16 cellular contexts compared by ENCODE assay signal in the genomic region with DNA sequence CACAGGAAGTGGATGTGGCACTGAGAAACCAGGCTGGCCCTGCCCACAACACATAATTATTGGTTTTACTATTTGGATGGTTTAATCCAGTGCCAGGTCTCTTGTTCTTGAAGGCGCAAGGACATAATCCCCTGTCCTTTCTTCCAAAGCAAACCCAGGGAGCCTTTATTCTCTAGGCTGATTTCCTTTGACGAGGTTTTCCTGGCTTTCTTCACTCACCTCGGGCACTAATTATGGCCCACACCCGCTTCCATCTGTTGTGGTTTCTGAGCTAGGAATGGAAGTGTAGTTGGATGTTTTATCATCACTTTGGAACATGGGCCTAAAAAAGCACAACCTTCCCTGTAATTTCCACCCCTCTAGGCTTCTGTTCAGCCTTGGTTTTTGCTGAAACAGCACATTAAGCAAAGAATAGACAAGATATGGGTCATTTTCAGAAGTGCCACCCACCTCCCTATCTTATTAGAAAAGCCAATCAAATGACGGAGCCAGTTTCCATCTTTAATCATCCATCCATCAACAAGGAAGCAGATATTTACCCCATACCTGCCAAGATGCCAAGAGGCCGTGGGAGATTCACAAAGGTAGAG.
A peak's percentile ranks its signal among the peaks of the same experiment; 100 is the strongest.
DNase-seq lines count a peak whose midpoint lies in the region; ATAC-seq and TF ChIP-seq lines count a peak whose summit lies in the region.
"Had no signal": no experiment of that assay in that cellular context is flagged by ENCODE, and none has a peak within 500 bp of the region (broad histone marks: within the 10 kb centered on the region; RNA-seq: fewer than 3 reads in every experiment).

No MANE protein-coding gene starts in this region.

- no peak for TF ChIP-seq CTCF in IMR-90 (conservative IDR thresholded peaks at IDR 0.05; ENCODE audit: low read depth, low read length)

- H2BK120ac ChIP-seq in IMR-90 (ENCODE audit: low read depth, low read length), result no peak overlapping the region

- peaks cover 12% of the 10 kb centered on the region for H3K4me1 Mint-ChIP-seq in activated CD4-positive, alpha-beta memory T cell treated with anti-CD3 and anti-CD28 coated beads, Interleukin-2, amount 10 ng/mL, durations not matched to agents 7 days and 5 days
- no peaks in the 10 kb centered on the region for H3K4me1 Mint-ChIP-seq in activated CD4-positive, alpha-beta memory T cell treated with anti-CD3 and anti-CD28 coated beads for 36 hours (ENCODE audit: low read depth)

- no peak overlapping the region for H3K27ac ChIP-seq in IMR-90 (ENCODE audit: insufficient read depth, low read length)

- H3K9me1 ChIP-seq in IMR-90 (ENCODE audit: insufficient read depth, low read length), result peaks cover 8% of the 10 kb centered on the region

- no peak overlapping the region for H3K4ac ChIP-seq in IMR-90 (ENCODE audit: low read depth, low read length)

- CTCF ChIA-PET in activated CD4-positive, alpha-beta memory T cell treated with anti-CD3 and anti-CD28 coated beads, Interleukin-2, amount 10 ng/mL, durations not matched to agents 7 days and 5 days (lab: Charles Lee), result interaction anchor here (1.0 kb wide), 1 partner anchor 12 kb away, joined by 3 read pairs; no protein-coding TSS in a partner anchor
- CTCF ChIA-PET in activated CD4-positive, alpha-beta memory T cell treated with anti-CD3 and anti-CD28 coated beads for 36 hours (lab: Charles Lee), result interaction anchor here (8.3 kb wide), 1 partner anchor 13 kb away, joined by 36 read pairs; no protein-coding TSS in a partner anchor
- CTCF ChIA-PET in IMR-90 (lab: Yijun Ruan, JAX), result no interaction called here

- H2BK20ac ChIP-seq in IMR-90 (ENCODE audit: low read depth, low read length), result peak overlapping the region; percentile 30; the same call in 1 of the 2 replicates

- WGBS in IMR-90 (ENCODE audit: extremely low coverage in 2 of 2, insufficient read length in 1 of 2), 2 experiments, result no CpG with 5 or more reads among the region's 6 CpGs

- peaks cover 15% of the 10 kb centered on the region for H3K4me1 ChIP-seq in IMR-90 (ENCODE audit: control insufficient read depth, insufficient read depth, low read length)

- H2AK9ac ChIP-seq in IMR-90 (replicated peaks; ENCODE audit: low read depth, low read length, poor library complexity), result peak overlapping the region; percentile 65

- POLR2A ChIA-PET in activated CD4-positive, alpha-beta memory T cell treated with anti-CD3 and anti-CD28 coated beads, Interleukin-2, amount 10 ng/mL, durations not matched to agents 7 days and 5 days (lab: Charles Lee), result no interaction called here
- POLR2A ChIA-PET in activated CD4-positive, alpha-beta memory T cell treated with anti-CD3 and anti-CD28 coated beads for 36 hours (lab: Charles Lee), result no interaction called here
- POLR2A ChIA-PET in IMR-90 (lab: Charles Lee; ENCODE audit: unreplicated experiment), result interaction anchor here (1.1 kb wide), 1 partner anchor 118 kb away, joined by 4 read pairs; no protein-coding TSS in a partner anchor

- no peaks in the 10 kb centered on the region for H3K36me3 ChIP-seq in IMR-90 (ENCODE audit: control insufficient read depth, insufficient read depth, low read length)

- DNase-seq in activated CD4-positive, alpha-beta memory T cell treated with anti-CD3 and anti-CD28 coated beads, Interleukin-2, amount 10 ng/mL, durations not matched to agents 7 days and 5 days, result peak; percentile 19
- DNase-seq in activated CD4-positive, alpha-beta memory T cell treated with anti-CD3 and anti-CD28 coated beads for 36 hours, result no peak
- no peak for DNase-seq in IMR-90
- DNase-seq in cerebellar cortex (ENCODE audit: low spot score), result peak; percentile 52
- DNase-seq in amygdala (lab: John Stamatoyannopoulos, UW), result no peak
- no peak for DNase-seq in activated CD4-positive, alpha-beta T cell treated with anti-CD3 and anti-CD28 coated beads for 1 hour
- DNase-seq in stimulated activated CD4-positive, alpha-beta T cell treated with anti-CD3 and anti-CD28 coated beads, Interleukin-4, amount 100 ng/mL, for 1 hour, result no peak
- DNase-seq: CD8-positive, alpha-beta memory T cell; GF-D8; H9; Kasumi-1; MM.1S; NCI-H1092; NCI-H1436 treated with DMSO at 0.1 percent for 48 hours; NCI-H748 treated with DMSO at 0.1 percent for 48 hours; SIG-M5 had no signal

- in situ Hi-C loops in IMR-90 (cut with MboI; ENCODE audit: low sequenced_read_pairs), result no loop called here

- no peaks in the 10 kb centered on the region for H3K79me1 ChIP-seq in IMR-90 (ENCODE audit: low read depth in 1 of 2, low read length in 2 of 2)

- H2AFZ ChIP-seq in IMR-90 (replicated peaks; ENCODE audit: low read length, poor library complexity), result no peak overlapping the region

- intact Hi-C loops in activated CD4-positive, alpha-beta memory T cell treated with anti-CD3 and anti-CD28 coated beads for 36 hours (cut with micrococcal nuclease), result no loop called here
- intact Hi-C loops in IMR-90 (cut with micrococcal nuclease), result no loop called here

- no peak overlapping the region for H4K8ac ChIP-seq in IMR-90 (ENCODE audit: low read depth in 2 of 2, low read length in 2 of 2)

- 0 out of 3 replicates have a peak overlapping the region, but pooled peaks have one; percentile 49 for H2BK15ac ChIP-seq in IMR-90 (ENCODE audit: low read depth, low read length)

- H3K27me3 ChIP-seq in IMR-90 (ENCODE audit: control insufficient read depth, insufficient read depth, low read length), result no peaks in the 10 kb centered on the region

- no peak overlapping the region for H3K4me3 Mint-ChIP-seq in activated CD4-positive, alpha-beta memory T cell treated with anti-CD3 and anti-CD28 coated beads, Interleukin-2, amount 10 ng/mL, durations not matched to agents 7 days and 5 days
- no peak overlapping the region for H3K4me3 Mint-ChIP-seq in activated CD4-positive, alpha-beta memory T cell treated with anti-CD3 and anti-CD28 coated beads for 36 hours
- H3K4me3 Mint-ChIP-seq: CD8-positive, alpha-beta memory T cell; H9 had no signal

- BruUV-seq in IMR-90 (replicated peaks; lab: Mats Ljungman, UMichigan), result no TSS peak

- TF ChIP-seq RAD21 in IMR-90 (IDR thresholded peaks at IDR 0.05; ENCODE audit: low read length), result no peak

- ATAC-seq in IMR-90 (ENCODE audit: low read depth), result no peak

- H4K5ac ChIP-seq in IMR-90 (ENCODE audit: low read depth, low read length), result no peak overlapping the region

- TF ChIP-seq POLR2A in IMR-90 (IDR thresholded peaks at IDR 0.05; ENCODE audit: low read depth, low read length), result no peak

- no peak overlapping the region for H2BK5ac ChIP-seq in IMR-90 (ENCODE audit: low read depth, low read length, poor library complexity, severe bottlenecking)

- dilution Hi-C loops in IMR-90 (cut with HindIII; ENCODE audit: low sequenced_read_pairs, unreplicated experiment), result no loop called here

- no peaks in the 10 kb centered on the region for H3K36me3 Mint-ChIP-seq in activated CD4-positive, alpha-beta memory T cell treated with anti-CD3 and anti-CD28 coated beads, Interleukin-2, amount 10 ng/mL, durations not matched to agents 7 days and 5 days (ENCODE audit: low read depth)
- no peaks in the 10 kb centered on the region for H3K36me3 Mint-ChIP-seq in activated CD4-positive, alpha-beta memory T cell treated with anti-CD3 and anti-CD28 coated beads for 36 hours
- H3K36me3 Mint-ChIP-seq: CD8-positive, alpha-beta memory T cell had no signal

- H3K4me3 ChIP-seq in IMR-90 (ENCODE audit: insufficient read depth, low read depth, low read length), result no peak overlapping the region

- H3K9me3 ChIP-seq in IMR-90 (ENCODE audit: control insufficient read depth, insufficient read depth, low read length), result no peaks in the 10 kb centered on the region

- no peak overlapping the region for H2AK5ac ChIP-seq in IMR-90 (ENCODE audit: low read depth, low read length)

- H3K23ac ChIP-seq in IMR-90 (ENCODE audit: low read depth, low read length), result no peak overlapping the region

- H3K4me2 ChIP-seq in IMR-90 (ENCODE audit: low read depth, low read length), result no peak overlapping the region

- no peak overlapping the region for H3K27ac Mint-ChIP-seq in activated CD4-positive, alpha-beta memory T cell treated with anti-CD3 and anti-CD28 coated beads, Interleukin-2, amount 10 ng/mL, durations not matched to agents 7 days and 5 days
- no peak overlapping the region for H3K27ac Mint-ChIP-seq in activated CD4-positive, alpha-beta memory T cell treated with anti-CD3 and anti-CD28 coated beads for 36 hours

- peaks cover 13% of the 10 kb centered on the region for H3K27me3 Mint-ChIP-seq in activated CD4-positive, alpha-beta memory T cell treated with anti-CD3 and anti-CD28 coated beads, Interleukin-2, amount 10 ng/mL, durations not matched to agents 7 days and 5 days
- H3K27me3 Mint-ChIP-seq in activated CD4-positive, alpha-beta memory T cell treated with anti-CD3 and anti-CD28 coated beads for 36 hours, result no peaks in the 10 kb centered on the region

- H4K20me1 ChIP-seq in IMR-90 (ENCODE audit: insufficient read depth, low read length), result no peaks in the 10 kb centered on the region

- H3K18ac ChIP-seq in IMR-90 (ENCODE audit: low read depth, low read length), result no peak overlapping the region

- H3K9me3 Mint-ChIP-seq in activated CD4-positive, alpha-beta memory T cell treated with anti-CD3 and anti-CD28 coated beads, Interleukin-2, amount 10 ng/mL, durations not matched to agents 7 days and 5 days, result no peaks in the 10 kb centered on the region
- no peaks in the 10 kb centered on the region for H3K9me3 Mint-ChIP-seq in activated CD4-positive, alpha-beta memory T cell treated with anti-CD3 and anti-CD28 coated beads for 36 hours
- H3K9me3 Mint-ChIP-seq: CD8-positive, alpha-beta memory T cell; H9 had no signal

- H3K9ac ChIP-seq in IMR-90 (ENCODE audit: low read depth, low read length), result no peak overlapping the region

- no peak overlapping the region for H3K56ac ChIP-seq in IMR-90 (ENCODE audit: extremely low read depth, insufficient read depth, low read length)

- no peak overlapping the region for H3K14ac ChIP-seq in IMR-90 (replicated peaks; ENCODE audit: low read depth, low read length)

- H4K91ac ChIP-seq in IMR-90 (ENCODE audit: insufficient read depth, low read depth, low read length), result 0 out of 2 replicates have a peak overlapping the region, but pooled peaks have one; percentile 9

TF ChIP-seq in IMR-90, 13 proteins besides CTCF, POLR2A, EP300 and RAD21:
- peak; percentile 71 for TF ChIP-seq MAFK (IDR thresholded peaks at IDR 0.05; ENCODE audit: low read depth, low read length)
- no peak for TF ChIP-seq RCOR1 (IDR thresholded peaks at IDR 0.05; ENCODE audit: insufficient replicate concordance, low read length)
- TF ChIP-seq, protein P1, sequence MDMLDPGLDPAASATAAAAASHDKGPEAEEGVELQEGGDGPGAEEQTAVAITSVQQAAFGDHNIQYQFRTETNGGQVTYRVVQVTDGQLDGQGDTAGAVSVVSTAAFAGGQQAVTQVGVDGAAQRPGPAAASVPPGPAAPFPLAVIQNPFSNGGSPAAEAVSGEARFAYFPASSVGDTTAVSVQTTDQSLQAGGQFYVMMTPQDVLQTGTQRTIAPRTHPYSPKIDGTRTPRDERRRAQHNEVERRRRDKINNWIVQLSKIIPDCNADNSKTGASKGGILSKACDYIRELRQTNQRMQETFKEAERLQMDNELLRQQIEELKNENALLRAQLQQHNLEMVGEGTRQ (IDR thresholded peaks at IDR 0.05; ENCODE audit: low read depth, low read length), result no peak

Comparison
In these comparisons a context has a peak if more than half of its experiments do, and no peak if none do; other contexts are left out.
1. DNase-seq: peak in activated CD4-positive, alpha-beta memory T cell treated with anti-CD3 and anti-CD28 coated beads, Interleukin-2, amount 10 ng/mL, durations not matched to agents 7 days and 5 days (single experiment) and cerebellar cortex (single experiment); none in activated CD4-positive, alpha-beta memory T cell treated with anti-CD3 and anti-CD28 coated beads for 36 hours (single experiment), IMR-90 (single experiment), amygdala (0 of 56), activated CD4-positive, alpha-beta T cell treated with anti-CD3 and anti-CD28 coated beads for 1 hour (single experiment) and stimulated activated CD4-positive, alpha-beta T cell treated with anti-CD3 and anti-CD28 coated beads, Interleukin-4, amount 100 ng/mL, for 1 hour (single experiment).